Comparison of ENCODE assay signal across 1 cellular context in genomic region chr6:111176038-111176762, GRCh38.
TF ChIP-seq lines count a peak whose summit lies in the region.

No MANE protein-coding gene starts in this region.

TF ChIP-seq in HepG2, 621 proteins besides CTCF, POLR2A, EP300 and RAD21 (continued from another document and continues in another):
- TF ChIP-seq ZNF280D (CRISPR knock-in tag; IDR thresholded peaks at IDR 0.05): no peak
- TF ChIP-seq ARID3A (IDR thresholded peaks at IDR 0.05; ENCODE audit: low read depth, low read length): no peak
- no peak for TF ChIP-seq DMTF1 (CRISPR knock-in tag; IDR thresholded peaks at IDR 0.05)
- TF ChIP-seq HNF4G (IDR thresholded peaks at IDR 0.05; ENCODE audit: borderline replicate concordance, low read depth, low read length): peak; percentile 63
- no peak for TF ChIP-seq HNF4G (CRISPR knock-in tag; IDR thresholded peaks at IDR 0.05; ENCODE audit: borderline replicate concordance, low read depth)
- no peak for TF ChIP-seq ATF7-NPFF (CRISPR knock-in tag; IDR thresholded peaks at IDR 0.05; ENCODE audit: low read depth)
- TF ChIP-seq SOX6 (IDR thresholded peaks at IDR 0.05): no peak
- no peak for TF ChIP-seq SOX6 (CRISPR knock-in tag; IDR thresholded peaks at IDR 0.05)
- no peak for TF ChIP-seq TBP (CRISPR knock-in tag; IDR thresholded peaks at IDR 0.05)
- no peak for TF ChIP-seq PCBP1 (IDR thresholded peaks at IDR 0.05; ENCODE audit: borderline replicate concordance, low read depth, low read length)
- TF ChIP-seq AKAP8 (CRISPR knock-in tag; IDR thresholded peaks at IDR 0.05): no peak
- no peak for TF ChIP-seq RXRA (CRISPR knock-in tag; IDR thresholded peaks at IDR 0.05)
- no peak for TF ChIP-seq KLF12 (CRISPR knock-in tag; IDR thresholded peaks at IDR 0.05; ENCODE audit: borderline replicate concordance)
- no peak for TF ChIP-seq HOMEZ (CRISPR knock-in tag; IDR thresholded peaks at IDR 0.05; ENCODE audit: low read depth)
- TF ChIP-seq SRSF4 (IDR thresholded peaks at IDR 0.05; ENCODE audit: low read depth, low read length, poor library complexity, severe bottlenecking): no peak
- no peak for TF ChIP-seq TCF12 (IDR thresholded peaks at IDR 0.05)
- TF ChIP-seq TCF12 (CRISPR knock-in tag; IDR thresholded peaks at IDR 0.05): no peak
- TF ChIP-seq TOPORS (CRISPR knock-in tag; IDR thresholded peaks at IDR 0.05): no peak
- no peak for TF ChIP-seq ZNF343 (CRISPR knock-in tag; IDR thresholded peaks at IDR 0.05)
- TF ChIP-seq ZGPAT (CRISPR knock-in tag; IDR thresholded peaks at IDR 0.05): no peak
- TF ChIP-seq ZNF577 (CRISPR knock-in tag; IDR thresholded peaks at IDR 0.05; ENCODE audit: borderline replicate concordance, low read depth): no peak
- TF ChIP-seq SALL2 (CRISPR knock-in tag; IDR thresholded peaks at IDR 0.05): no peak
- no peak for TF ChIP-seq E2F1 (CRISPR knock-in tag; IDR thresholded peaks at IDR 0.05)
- TF ChIP-seq ZBTB34 (CRISPR knock-in tag; IDR thresholded peaks at IDR 0.05): no peak
- no peak for TF ChIP-seq TFDP1 (CRISPR knock-in tag; IDR thresholded peaks at IDR 0.05; ENCODE audit: borderline replicate concordance)
- TF ChIP-seq HNF4A (CRISPR knock-in tag; IDR thresholded peaks at IDR 0.05): peak; percentile 80
- TF ChIP-seq ZFP36 (IDR thresholded peaks at IDR 0.05; ENCODE audit: borderline replicate concordance, low read depth, low read length, partially characterized antibody): no peak
- no peak for TF ChIP-seq SOX5 (CRISPR knock-in tag; IDR thresholded peaks at IDR 0.05; ENCODE audit: borderline replicate concordance)
- TF ChIP-seq ZHX2 (IDR thresholded peaks at IDR 0.05; ENCODE audit: low read depth): no peak
- TF ChIP-seq ZHX2 (CRISPR knock-in tag; IDR thresholded peaks at IDR 0.05; ENCODE audit: borderline replicate concordance): no peak
- TF ChIP-seq SMC3 (IDR thresholded peaks at IDR 0.05; ENCODE audit: low read length): no peak
- TF ChIP-seq ZNF724P (CRISPR knock-in tag; IDR thresholded peaks at IDR 0.05; ENCODE audit: borderline replicate concordance): no peak
